ENCODE assay signal across 10 cellular contexts in genomic region chr14:60508707-60509437, GRCh38. TPM values are rescaled to one million over a fixed set of nuclear protein-coding genes. Genes with fewer than 3 reads are reported as not detected.
DNase-seq lines count a peak whose midpoint lies in the region; ATAC-seq and TF ChIP-seq lines count a peak whose summit lies in the region.
"Had no signal": no experiment of that assay in that cellular context is flagged by ENCODE, and none has a peak within 500 bp of the region (broad histone marks: within the 10 kb centered on the region; RNA-seq: fewer than 3 reads in every experiment).

SIX6 (plus strand) TSS chr14:60509146; CDS start chr14:60509399, 253 bp downstream.

- ATAC-seq in HG03378 (IDR thresholded peaks at IDR 0.05; ENCODE audit: unreplicated experiment): no peak

- peak; percentile 68 for DNase-seq in NCI-H1436 (lab: John Stamatoyannopoulos, UW)
- no peak for DNase-seq in NCI-H1436 treated with DMSO at 0.1 percent for 48 hours (lab: John Stamatoyannopoulos, UW)
- DNase-seq in NCI-H2227 (lab: John Stamatoyannopoulos, UW; ENCODE audit: unreplicated experiment): peak; percentile 67
- DNase-seq in dermis blood vessel endothelial cell: peak; percentile 46
- peak; percentile 13 for DNase-seq in retinal pigment epithelial cell (ENCODE audit: low read depth)
- DNase-seq in SKM-1 treated with dmso at 0.1 percent for 144 hours (lab: John Stamatoyannopoulos, UW; ENCODE audit: unreplicated experiment): no peak
- DNase-seq in stimulated activated CD4-positive, alpha-beta T cell treated with anti-CD3 and anti-CD28 coated beads, Interleukin-12 subunit alpha, Interleukin-12 subunit beta, amount 100 ng/mL, for 4 hours: no peak
- DNase-seq: ACHN had no signal

- TF ChIP-seq CTCF in retinal pigment epithelial cell (conservative IDR thresholded peaks at IDR 0.05; ENCODE audit: low read depth, low read length): no peak

- peak within 1 kb of the TSS; percentile 24 for H3K4me3 ChIP-seq in retinal pigment epithelial cell (ENCODE audit: low read length)

RNA-seq across cellular contexts. Expression of gene SIX6, which starts in this region (rescaled TPM):
- total RNA-seq in dermis blood vessel endothelial cell: not detected in 2 replicates
- total RNA-seq: glomerular endothelial cell had no signal

Comparison
In these comparisons a context has a peak if more than half of its experiments do, and no peak if none do; other contexts are left out.
1. DNase-seq: peak in NCI-H1436 (single experiment), NCI-H2227 (single experiment) and retinal pigment epithelial cell (single experiment); none in NCI-H1436 treated with DMSO at 0.1 percent for 48 hours (single experiment), SKM-1 treated with dmso at 0.1 percent for 144 hours (single experiment) and stimulated activated CD4-positive, alpha-beta T cell treated with anti-CD3 and anti-CD28 coated beads, Interleukin-12 subunit alpha, Interleukin-12 subunit beta, amount 100 ng/mL, for 4 hours (single experiment).
2. Peak in DNase-seq in dermis blood vessel endothelial cell; RNA of the gene not detected or under 1 TPM.